ENCODE assay signal across 32 cellular contexts in genomic region chr2:72037322-72037721, GRCh38.
DNase-seq lines count a peak whose midpoint lies in the region; ATAC-seq, FAIRE-seq and TF ChIP-seq lines count a peak whose summit lies in the region.
"Had no signal": no experiment of that assay in that cellular context is flagged by ENCODE, and none has a peak within 500 bp of the region (broad histone marks: within the 10 kb centered on the region; RNA-seq: fewer than 3 reads in every experiment).

No MANE protein-coding gene starts in this region.

- H3K27ac Mint-ChIP-seq in chondrocyte (ENCODE audit: unreplicated experiment) (no peak overlapping the region), neural progenitor cell (peak overlapping the region; percentile 63), WTC11 (no peak overlapping the region)
- H3K27ac Mint-ChIP-seq: activated naive CD8-positive, alpha-beta T cell treated with anti-CD3 and anti-CD28 coated beads for 36 hours; nephron had no signal

- H3K36me3 Mint-ChIP-seq in chondrocyte (ENCODE audit: low read depth), result peaks cover 2% of the 10 kb centered on the region
- H3K36me3 Mint-ChIP-seq in neural progenitor cell, result no peaks in the 10 kb centered on the region
- H3K36me3 Mint-ChIP-seq in WTC11, result no peaks in the 10 kb centered on the region
- H3K36me3 Mint-ChIP-seq: activated naive CD8-positive, alpha-beta T cell treated with anti-CD3 and anti-CD28 coated beads for 36 hours had no signal

- H3F3A ChIP-seq in neural progenitor cell (ENCODE audit: low read depth), result no peaks in the 10 kb centered on the region

- no peaks in the 10 kb centered on the region for H3K79me2 ChIP-seq in neural progenitor cell (ENCODE audit: low read depth)

- H3K4me1 Mint-ChIP-seq in chondrocyte (ENCODE audit: low read depth) (no peaks in the 10 kb centered on the region), neural progenitor cell (peaks cover 7% of the 10 kb centered on the region), WTC11 (no peaks in the 10 kb centered on the region)
- H3K4me1 Mint-ChIP-seq: activated naive CD8-positive, alpha-beta T cell treated with anti-CD3 and anti-CD28 coated beads for 36 hours; nephron had no signal

- H3K9me3 ChIP-seq in neural progenitor cell (ENCODE audit: low read depth), result no peaks in the 10 kb centered on the region
- H3K9me3 ChIP-seq: Caco-2, lower lobe of right lung, ovary, Peyer's patch, SJSA1, transverse colon had no signal

- no peak overlapping the region for H3K27ac ChIP-seq in neural progenitor cell
- H3K27ac ChIP-seq: BLaER1, lower lobe of right lung, ovary, Peyer's patch, SJSA1, transverse colon had no signal

- H2AFZ ChIP-seq in neural progenitor cell (replicated peaks), result no peak overlapping the region

- TF ChIP-seq CTCF in chondrocyte (IDR thresholded peaks at IDR 0.05), result no peak
- TF ChIP-seq CTCF in neural progenitor cell (IDR thresholded peaks at IDR 0.05), result no peak
- no peak for TF ChIP-seq CTCF in WTC11 (IDR thresholded peaks at IDR 0.05)

- H3K4me3 ChIP-seq in neural progenitor cell, result no peak overlapping the region
- H3K4me3 ChIP-seq: BLaER1, GM12878, lower lobe of right lung, ovary, Peyer's patch, SJSA1, transverse colon had no signal

- peaks cover 13% of the 10 kb centered on the region for H3K27me3 Mint-ChIP-seq in chondrocyte (ENCODE audit: low read depth)
- H3K27me3 Mint-ChIP-seq in neural progenitor cell (ENCODE audit: insufficient read depth, low read depth), result peaks cover 4% of the 10 kb centered on the region
- H3K27me3 Mint-ChIP-seq in WTC11 (ENCODE audit: low read depth), result no peaks in the 10 kb centered on the region

- H4K20me1 ChIP-seq in neural progenitor cell (ENCODE audit: low read depth), result no peaks in the 10 kb centered on the region
- H4K20me1 ChIP-seq: BLaER1 had no signal

- no peak for FAIRE-seq in GM19239 (lab: Jason Lieb, UNC)
- FAIRE-seq: endothelial cell of umbilical vein, GM12878, H54, HTR-8/SVneo, small intestine, TTC549 had no signal

- DNase-seq in EL (peak; percentile 13), M059J (ENCODE audit: low read depth) (peak; percentile 72), chondrocyte (ENCODE audit: low spot score) (peak; percentile 57), neural progenitor cell (ENCODE audit: low spot score) (no peak), kidney tubule cell (ENCODE audit: low spot score) (no peak), WTC11 (ENCODE audit: low spot score) (no peak), NCI-H128 (lab: John Stamatoyannopoulos, UW; ENCODE audit: unreplicated experiment) (no peak), GM19239 (ENCODE audit: insufficient read length, low spot score) (no peak)
- DNase-seq: ACHN; activated naive CD8-positive, alpha-beta T cell treated with anti-CD3 and anti-CD28 coated beads for 36 hours; activated T-cell treated with anti-CD3 and anti-CD28 coated beads for 4 hours; Caco-2; DMS79 treated with DMSO at 0.1 percent for 48 hours; KBM-7; lower lobe of right lung; NCI-H1417 treated with DMSO at 0.1 percent for 48 hours; NCI-H2081; NCI-H345; ovary; Peyer's patch; small intestine; stimulated activated CD4-positive, alpha-beta T cell treated with anti-CD3 and anti-CD28 coated beads, Interleukin-2, amount 100 ng/mL, for 24 hours; T-helper 1 cell; transverse colon had no signal

- no peaks in the 10 kb centered on the region for H3K27me3 ChIP-seq in neural progenitor cell
- H3K27me3 ChIP-seq: BLaER1, ovary, Peyer's patch, SJSA1, transverse colon had no signal

- H3K4me1 ChIP-seq in neural progenitor cell, result no peaks in the 10 kb centered on the region
- H3K4me1 ChIP-seq: Caco-2, lower lobe of right lung, Peyer's patch, SJSA1, transverse colon had no signal

- H3K4me3 Mint-ChIP-seq in chondrocyte (ENCODE audit: unreplicated experiment) (no peak overlapping the region), neural progenitor cell (no peak overlapping the region), WTC11 (no peak overlapping the region)
- H3K4me3 Mint-ChIP-seq: activated naive CD8-positive, alpha-beta T cell treated with anti-CD3 and anti-CD28 coated beads for 36 hours; nephron had no signal

- no peak overlapping the region for H3K4me2 ChIP-seq in neural progenitor cell
- H3K4me2 ChIP-seq: BLaER1 had no signal

- CTCF ChIA-PET in WTC11 (lab: Charles Lee), result interaction anchor here (1.4 kb wide), 1 partner anchor 79 kb away, joined by 3 read pairs; no protein-coding TSS in a partner anchor

- POLR2A ChIA-PET in WTC11 (lab: Charles Lee), result no interaction called here

- no peaks in the 10 kb centered on the region for H3K36me3 ChIP-seq in neural progenitor cell
- H3K36me3 ChIP-seq: BLaER1, lower lobe of right lung, ovary, Peyer's patch, SJSA1, transverse colon had no signal

- no peaks in the 10 kb centered on the region for H3K9me3 Mint-ChIP-seq in chondrocyte (ENCODE audit: low read depth)
- no peaks in the 10 kb centered on the region for H3K9me3 Mint-ChIP-seq in neural progenitor cell
- no peaks in the 10 kb centered on the region; the same call in 1 of the 2 replicates for H3K9me3 Mint-ChIP-seq in WTC11
- H3K9me3 Mint-ChIP-seq: activated naive CD8-positive, alpha-beta T cell treated with anti-CD3 and anti-CD28 coated beads for 36 hours had no signal

- ATAC-seq in WTC11, result no peak; the same call in 1 of the 2 replicates
- ATAC-seq: GM12878, lower lobe of right lung had no signal

- H3K9ac ChIP-seq in neural progenitor cell, result no peak overlapping the region
- H3K9ac ChIP-seq: BLaER1 had no signal

TF ChIP-seq in WTC11, 78 proteins besides CTCF, POLR2A, EP300 and RAD21:
- TF ChIP-seq AFF4 (CRISPR knock-in tag; IDR thresholded peaks at IDR 0.05; ENCODE audit: borderline replicate concordance), result no peak
- no peak for TF ChIP-seq FOXP1 (CRISPR knock-in tag; IDR thresholded peaks at IDR 0.05; ENCODE audit: borderline replicate concordance)
- no peak for TF ChIP-seq PRDM15 (CRISPR knock-in tag; IDR thresholded peaks at IDR 0.05)
- no peak for TF ChIP-seq SMAD3 (CRISPR knock-in tag; IDR thresholded peaks at IDR 0.05; ENCODE audit: borderline replicate concordance)
TF ChIP-seq in WTC11: peak in this region for 0.

Comparison
In these comparisons a context has a peak if more than half of its experiments do, and no peak if none do; other contexts are left out.
1. DNase-seq: peak in EL (single experiment), M059J (single experiment) and chondrocyte (single experiment); none in neural progenitor cell (single experiment), kidney tubule cell (single experiment), WTC11 (single experiment), NCI-H128 (single experiment) and GM19239 (single experiment).